ENCODE assay signal across 11 cellular contexts in genomic region chr1:3598051-3598471, GRCh38. TPM values are rescaled to one million over a fixed set of nuclear protein-coding genes. Genes with fewer than 3 reads are reported as not detected.
A peak's percentile ranks its signal among the peaks of the same experiment; 100 is the strongest.
DNase-seq lines count a peak whose midpoint lies in the region; ATAC-seq lines count a peak whose summit lies in the region.
"Had no signal": no experiment of that assay in that cellular context is flagged by ENCODE, and none has a peak within 500 bp of the region (broad histone marks: within the 10 kb centered on the region; RNA-seq: fewer than 3 reads in every experiment).

No MANE protein-coding gene starts in this region.

- H3K14ac ChIP-seq in mesenchymal stem cell (ENCODE audit: low read length in 2 of 2), result no peak overlapping the region

- no peak overlapping the region for H3K4me2 ChIP-seq in mesenchymal stem cell (ENCODE audit: low read length, poor library complexity, severe bottlenecking)

- no peak overlapping the region for H2AFZ ChIP-seq in mesenchymal stem cell (ENCODE audit: low read depth, low read length)

- H3K4me3 ChIP-seq in mesenchymal stem cell (ENCODE audit: insufficient read depth in 1 of 2, low read depth in 1 of 2, low read length in 2 of 2), result no peak overlapping the region
- H3K4me3 ChIP-seq: gastrocnemius medialis had no signal

- H3K4me3 Mint-ChIP-seq in activated CD8-positive, alpha-beta memory T cell treated with anti-CD3 and anti-CD28 coated beads, Interleukin-2, amount 10 ng/mL, durations not matched to agents 7 days and 5 days, result peak overlapping the region; percentile 44
- H3K4me3 Mint-ChIP-seq in activated naive CD8-positive, alpha-beta T cell treated with anti-CD3 and anti-CD28 coated beads for 36 hours, result no peak overlapping the region
- H3K4me3 Mint-ChIP-seq in stimulated activated memory B cell treated with anti-CD40 and anti-IgM and Interleukin-4, amounts not matched to agents 10 μg/mL and 1 μg/mL and 100 μg/mL, for 72 hours, result peak overlapping the region; percentile 77

- CTCF ChIA-PET in activated CD8-positive, alpha-beta memory T cell treated with anti-CD3 and anti-CD28 coated beads, Interleukin-2, amount 10 ng/mL, durations not matched to agents 7 days and 5 days (lab: Charles Lee), result interaction anchor here (1.7 kb wide), 1 partner anchor 21 kb away, joined by 8 read pairs; no protein-coding TSS in a partner anchor

- H3K27ac ChIP-seq in mesenchymal stem cell (ENCODE audit: low read length, poor library complexity, severe bottlenecking), result no peak overlapping the region
- H3K27ac ChIP-seq: gastrocnemius medialis had no signal

- H2BK5ac ChIP-seq in mesenchymal stem cell (ENCODE audit: low read depth, low read length, poor library complexity, severe bottlenecking), result no peak overlapping the region

- DNase-seq in activated CD8-positive, alpha-beta memory T cell treated with anti-CD3 and anti-CD28 coated beads, Interleukin-2, amount 10 ng/mL, durations not matched to agents 7 days and 5 days, result no peak
- DNase-seq in activated CD8-positive, alpha-beta memory T cell treated with anti-CD3 and anti-CD28 coated beads, Interleukin-2, amount 50 U/mL, for 4 hours, result no peak
- no peak for DNase-seq in activated naive CD8-positive, alpha-beta T cell treated with anti-CD3 and anti-CD28 coated beads for 36 hours
- peak; percentile 77 for DNase-seq in left kidney (ENCODE audit: low read depth, low spot score)
- no peak for DNase-seq in kidney tubule cell (ENCODE audit: low spot score)
- no peak for DNase-seq in mesenchymal stem cell
- DNase-seq: ACHN, gastrocnemius medialis had no signal

- no peaks in the 10 kb centered on the region for H3K27me3 Mint-ChIP-seq in activated CD8-positive, alpha-beta memory T cell treated with anti-CD3 and anti-CD28 coated beads, Interleukin-2, amount 10 ng/mL, durations not matched to agents 7 days and 5 days
- H3K27me3 Mint-ChIP-seq in activated naive CD8-positive, alpha-beta T cell treated with anti-CD3 and anti-CD28 coated beads for 36 hours, result no peaks in the 10 kb centered on the region
- H3K27me3 Mint-ChIP-seq in stimulated activated memory B cell treated with anti-CD40 and anti-IgM and Interleukin-4, amounts not matched to agents 10 μg/mL and 1 μg/mL and 100 μg/mL, for 72 hours, result peaks cover 45% of the 10 kb centered on the region

- no peak overlapping the region for H2AK5ac ChIP-seq in mesenchymal stem cell (ENCODE audit: low read length, severe bottlenecking)

- no peak overlapping the region for H3K18ac ChIP-seq in mesenchymal stem cell (ENCODE audit: low read depth in 1 of 2, low read length in 2 of 2)

- no peaks in the 10 kb centered on the region for H3K9me3 Mint-ChIP-seq in activated CD8-positive, alpha-beta memory T cell treated with anti-CD3 and anti-CD28 coated beads, Interleukin-2, amount 10 ng/mL, durations not matched to agents 7 days and 5 days (ENCODE audit: low read depth)
- H3K9me3 Mint-ChIP-seq in activated naive CD8-positive, alpha-beta T cell treated with anti-CD3 and anti-CD28 coated beads for 36 hours, result no peaks in the 10 kb centered on the region
- no peaks in the 10 kb centered on the region for H3K9me3 Mint-ChIP-seq in stimulated activated memory B cell treated with anti-CD40 and anti-IgM and Interleukin-4, amounts not matched to agents 10 μg/mL and 1 μg/mL and 100 μg/mL, for 72 hours

- no peak overlapping the region for H2BK12ac ChIP-seq in mesenchymal stem cell (ENCODE audit: low read length in 2 of 2)

- H3K27ac Mint-ChIP-seq in activated CD8-positive, alpha-beta memory T cell treated with anti-CD3 and anti-CD28 coated beads, Interleukin-2, amount 10 ng/mL, durations not matched to agents 7 days and 5 days, result no peak overlapping the region
- H3K27ac Mint-ChIP-seq in activated naive CD8-positive, alpha-beta T cell treated with anti-CD3 and anti-CD28 coated beads for 36 hours, result peak overlapping the region; percentile 80
- peak overlapping the region; percentile 66 for H3K27ac Mint-ChIP-seq in stimulated activated memory B cell treated with anti-CD40 and anti-IgM and Interleukin-4, amounts not matched to agents 10 μg/mL and 1 μg/mL and 100 μg/mL, for 72 hours

- no peak overlapping the region for H4K8ac ChIP-seq in mesenchymal stem cell (ENCODE audit: low read length)

- H3K4me1 Mint-ChIP-seq in activated CD8-positive, alpha-beta memory T cell treated with anti-CD3 and anti-CD28 coated beads, Interleukin-2, amount 10 ng/mL, durations not matched to agents 7 days and 5 days, result peaks cover 14% of the 10 kb centered on the region
- H3K4me1 Mint-ChIP-seq in activated naive CD8-positive, alpha-beta T cell treated with anti-CD3 and anti-CD28 coated beads for 36 hours, result peaks cover 15% of the 10 kb centered on the region
- peaks cover 34% of the 10 kb centered on the region for H3K4me1 Mint-ChIP-seq in stimulated activated memory B cell treated with anti-CD40 and anti-IgM and Interleukin-4, amounts not matched to agents 10 μg/mL and 1 μg/mL and 100 μg/mL, for 72 hours

- no peaks in the 10 kb centered on the region for H3K9me3 ChIP-seq in mesenchymal stem cell (ENCODE audit: control insufficient read depth, low read length)
- H3K9me3 ChIP-seq: gastrocnemius medialis had no signal

- no peak overlapping the region for H3K9ac ChIP-seq in mesenchymal stem cell (ENCODE audit: low read length)

- no peaks in the 10 kb centered on the region for H3K36me3 ChIP-seq in mesenchymal stem cell (ENCODE audit: control insufficient read depth in 1 of 2, insufficient read depth in 2 of 2, low read depth in 1 of 2, low read length in 2 of 2)
- H3K36me3 ChIP-seq: gastrocnemius medialis had no signal

- no peak overlapping the region for H2BK120ac ChIP-seq in mesenchymal stem cell (ENCODE audit: low read depth, low read length)

- no peak overlapping the region for H3K23ac ChIP-seq in mesenchymal stem cell (ENCODE audit: low read length in 2 of 2)

- H3K4me1 ChIP-seq in mesenchymal stem cell (ENCODE audit: control insufficient read depth, insufficient read depth, low read depth, low read length), result no peaks in the 10 kb centered on the region

- H3K36me3 Mint-ChIP-seq in activated CD8-positive, alpha-beta memory T cell treated with anti-CD3 and anti-CD28 coated beads, Interleukin-2, amount 10 ng/mL, durations not matched to agents 7 days and 5 days, result no peaks in the 10 kb centered on the region
- H3K36me3 Mint-ChIP-seq in activated naive CD8-positive, alpha-beta T cell treated with anti-CD3 and anti-CD28 coated beads for 36 hours, result no peaks in the 10 kb centered on the region
- H3K36me3 Mint-ChIP-seq in stimulated activated memory B cell treated with anti-CD40 and anti-IgM and Interleukin-4, amounts not matched to agents 10 μg/mL and 1 μg/mL and 100 μg/mL, for 72 hours, result no peaks in the 10 kb centered on the region

- no peak overlapping the region for H2BK15ac ChIP-seq in mesenchymal stem cell (ENCODE audit: low read depth, poor library complexity, severe bottlenecking)

- ATAC-seq in activated CD8-positive, alpha-beta memory T cell treated with anti-CD3 and anti-CD28 coated beads, Interleukin-2, amount 10 ng/mL, durations not matched to agents 7 days and 5 days, result no peak
- ATAC-seq in stimulated activated memory B cell treated with anti-CD40 and anti-IgM and Interleukin-4, amounts not matched to agents 10 μg/mL and 1 μg/mL and 100 μg/mL, for 72 hours, result no peak
- ATAC-seq in HG02642 (IDR thresholded peaks at IDR 0.05; ENCODE audit: poor library complexity, unreplicated experiment), result no peak
- ATAC-seq: gastrocnemius medialis had no signal

- 75% methylated on average over 25 of the region's 25 CpGs for WGBS in mesenchymal stem cell

- H3K79me1 ChIP-seq in mesenchymal stem cell (replicated peaks; ENCODE audit: low read length, poor library complexity, severe bottlenecking), result no peaks in the 10 kb centered on the region

- H4K91ac ChIP-seq in mesenchymal stem cell (ENCODE audit: low read length), result no peak overlapping the region

- peaks cover 52 to 71% of the 10 kb centered on the region in 2 experiments for H3K27me3 ChIP-seq in mesenchymal stem cell (ENCODE audit: control insufficient read depth in 1 of 2, insufficient read depth in 1 of 2, low read length in 2 of 2)
- H3K27me3 ChIP-seq: gastrocnemius medialis had no signal

- no peak overlapping the region for H3K4ac ChIP-seq in mesenchymal stem cell (ENCODE audit: low read depth in 1 of 2, low read length in 2 of 2)

RNA-seq across cellular contexts. Expression of gene MEGF6, which starts 13.2 kb away (rescaled TPM):
- total RNA-seq in activated CD8-positive, alpha-beta memory T cell treated with anti-CD3 and anti-CD28 coated beads, Interleukin-2, amount 10 ng/mL, durations not matched to agents 7 days and 5 days, result 10 to 100 TPM in 1 of 2 experiments, 1 to 10 TPM in 1; 2.1 to 11.2 TPM
- 1 to 10 TPM; 1.7 to 2.5 TPM for total RNA-seq in activated naive CD8-positive, alpha-beta T cell treated with anti-CD3 and anti-CD28 coated beads for 36 hours
- 0.08 TPM for polyA plus RNA-seq in mesenchymal stem cell (2013, experiment 1 of 2)
- 0.08 TPM for polyA plus RNA-seq in mesenchymal stem cell (2013, experiment 2 of 2)

RNA-seq across cellular contexts. Expression of gene TPRG1L, which starts 26.8 kb away (rescaled TPM):
- total RNA-seq in activated CD8-positive, alpha-beta memory T cell treated with anti-CD3 and anti-CD28 coated beads, Interleukin-2, amount 10 ng/mL, durations not matched to agents 7 days and 5 days, result 10 to 100 TPM in 1 of 2 experiments, 1 to 10 TPM in 1; 8.6 to 13.2 TPM
- 1 to 10 TPM; 9.5 to 10.0 TPM for total RNA-seq in activated naive CD8-positive, alpha-beta T cell treated with anti-CD3 and anti-CD28 coated beads for 36 hours
- 46.4 TPM for polyA plus RNA-seq in mesenchymal stem cell (2013, experiment 1 of 2)
- polyA plus RNA-seq in mesenchymal stem cell (2013, experiment 2 of 2), result 47.7 TPM

RNA-seq across cellular contexts. Expression of gene WRAP73, which starts 51.8 kb away (rescaled TPM):
- 10 to 100 TPM; 38.1 to 43.8 TPM for total RNA-seq in activated CD8-positive, alpha-beta memory T cell treated with anti-CD3 and anti-CD28 coated beads, Interleukin-2, amount 10 ng/mL, durations not matched to agents 7 days and 5 days
- 10 to 100 TPM; 30.2 to 31.2 TPM for total RNA-seq in activated naive CD8-positive, alpha-beta T cell treated with anti-CD3 and anti-CD28 coated beads for 36 hours
- polyA plus RNA-seq in mesenchymal stem cell (2013, experiment 1 of 2), result 14.3 TPM
- polyA plus RNA-seq in mesenchymal stem cell (2013, experiment 2 of 2), result 13.8 TPM

RNA-seq across cellular contexts. Expression of gene TP73, which starts 54.3 kb away (rescaled TPM):
- total RNA-seq in activated CD8-positive, alpha-beta memory T cell treated with anti-CD3 and anti-CD28 coated beads, Interleukin-2, amount 10 ng/mL, durations not matched to agents 7 days and 5 days, result 10 to 100 TPM in 1 of 2 experiments, 1 to 10 TPM in 1; 2.1 to 15.2 TPM
- under 1 TPM; 0.50 to 0.58 TPM for total RNA-seq in activated naive CD8-positive, alpha-beta T cell treated with anti-CD3 and anti-CD28 coated beads for 36 hours
- polyA plus RNA-seq in mesenchymal stem cell (2013, experiment 1 of 2), result 0.01 TPM
- 0.01 TPM for polyA plus RNA-seq in mesenchymal stem cell (2013, experiment 2 of 2)
- total RNA-seq: omental fat pad had no signal
